In the genomic region with DNA sequence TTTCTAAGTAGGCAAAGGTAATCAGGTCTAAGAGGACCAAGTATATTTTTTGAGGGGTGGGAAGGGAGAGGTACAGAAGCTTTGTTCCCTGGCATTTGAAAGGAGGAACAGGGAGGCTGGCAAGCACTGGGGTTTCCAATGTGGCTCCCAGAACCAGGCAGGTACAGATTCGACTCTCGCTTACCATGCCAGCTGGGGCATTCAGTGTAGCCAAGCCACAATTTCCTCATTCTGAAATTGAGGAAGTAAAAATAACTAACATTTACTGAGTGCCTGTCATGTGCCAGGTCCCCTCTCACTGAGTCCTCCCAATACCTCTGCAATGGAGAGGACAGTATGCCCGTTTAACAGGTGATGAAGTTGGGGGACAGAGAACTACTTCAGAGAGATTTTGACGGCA, we compare ENCODE assay signal across 1 cellular context.
TF ChIP-seq lines count a peak whose summit lies in the region.

No MANE protein-coding gene starts in this region.

TF ChIP-seq in GM12878, 131 proteins besides CTCF, POLR2A, EP300 and RAD21 (continued from another document):
- TF ChIP-seq, protein P1, sequence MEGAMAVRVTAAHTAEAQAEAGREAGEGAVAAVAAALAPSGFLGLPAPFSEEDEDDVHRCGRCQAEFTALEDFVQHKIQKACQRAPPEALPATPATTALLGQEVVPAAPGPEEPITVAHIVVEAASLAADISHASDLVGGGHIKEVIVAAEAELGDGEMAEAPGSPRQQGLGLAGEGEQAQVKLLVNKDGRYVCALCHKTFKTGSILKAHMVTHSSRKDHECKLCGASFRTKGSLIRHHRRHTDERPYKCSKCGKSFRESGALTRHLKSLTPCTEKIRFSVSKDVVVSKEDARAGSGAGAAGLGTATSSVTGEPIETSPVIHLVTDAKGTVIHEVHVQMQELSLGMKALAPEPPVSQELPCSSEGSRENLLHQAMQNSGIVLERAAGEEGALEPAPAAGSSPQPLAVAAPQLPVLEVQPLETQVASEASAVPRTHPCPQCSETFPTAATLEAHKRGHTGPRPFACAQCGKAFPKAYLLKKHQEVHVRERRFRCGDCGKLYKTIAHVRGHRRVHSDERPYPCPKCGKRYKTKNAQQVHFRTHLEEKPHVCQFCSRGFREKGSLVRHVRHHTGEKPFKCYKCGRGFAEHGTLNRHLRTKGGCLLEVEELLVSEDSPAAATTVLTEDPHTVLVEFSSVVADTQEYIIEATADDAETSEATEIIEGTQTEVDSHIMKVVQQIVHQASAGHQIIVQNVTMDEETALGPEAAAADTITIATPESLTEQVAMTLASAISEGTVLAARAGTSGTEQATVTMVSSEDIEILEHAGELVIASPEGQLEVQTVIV (IDR thresholded peaks at IDR 0.05; ENCODE audit: borderline replicate concordance, partially characterized antibody) = no peak
- TF ChIP-seq, protein P2, sequence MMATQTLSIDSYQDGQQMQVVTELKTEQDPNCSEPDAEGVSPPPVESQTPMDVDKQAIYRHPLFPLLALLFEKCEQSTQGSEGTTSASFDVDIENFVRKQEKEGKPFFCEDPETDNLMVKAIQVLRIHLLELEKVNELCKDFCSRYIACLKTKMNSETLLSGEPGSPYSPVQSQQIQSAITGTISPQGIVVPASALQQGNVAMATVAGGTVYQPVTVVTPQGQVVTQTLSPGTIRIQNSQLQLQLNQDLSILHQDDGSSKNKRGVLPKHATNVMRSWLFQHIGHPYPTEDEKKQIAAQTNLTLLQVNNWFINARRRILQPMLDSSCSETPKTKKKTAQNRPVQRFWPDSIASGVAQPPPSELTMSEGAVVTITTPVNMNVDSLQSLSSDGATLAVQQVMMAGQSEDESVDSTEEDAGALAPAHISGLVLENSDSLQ (IDR thresholded peaks at IDR 0.05) = no peak
- TF ChIP-seq ZNF24 (IDR thresholded peaks at IDR 0.05) (no peak), RCOR1 (conservative IDR thresholded peaks at IDR 0.05; ENCODE audit: low read depth, low read length) (no peak), WRNIP1 (IDR thresholded peaks at IDR 0.05; ENCODE audit: borderline replicate concordance, low read depth, low read length) (no peak), YBX1 (IDR thresholded peaks at IDR 0.05) (no peak), ETV6 (conservative IDR thresholded peaks at IDR 0.05 in 1 of 2, IDR thresholded peaks at IDR 0.05 in 1 of 2; ENCODE audit: borderline replicate concordance in 1 of 2, low read depth in 1 of 2) (0 out of 4 replicates have a peak, but pooled peaks of 1 of the 2 experiments have one; percentile 30), CBX3 (IDR thresholded peaks at IDR 0.05; ENCODE audit: borderline replicate concordance, low read depth) (no peak), CEBPB (IDR thresholded peaks at IDR 0.05; ENCODE audit: borderline replicate concordance in 1 of 2, low read depth in 2 of 2, low read length in 2 of 2) (no peak), CREB1 (IDR thresholded peaks at IDR 0.05; ENCODE audit: low read depth) (no peak), FOXM1 (IDR thresholded peaks at IDR 0.05; ENCODE audit: low read depth, low read length) (no peak), HCFC1 (IDR thresholded peaks at IDR 0.05; ENCODE audit: low read length) (no peak), CBX5 (IDR thresholded peaks at IDR 0.05; ENCODE audit: low read depth) (no peak), MTA2 (IDR thresholded peaks at IDR 0.05; ENCODE audit: low read depth) (peak; percentile 58; the same call in 1 of the 2 replicates), STAT1 (conservative IDR thresholded peaks at IDR 0.05) (no peak), BRCA1 (IDR thresholded peaks at IDR 0.05; ENCODE audit: low read depth, low read length) (no peak), SMC3 (IDR thresholded peaks at IDR 0.05; ENCODE audit: borderline replicate concordance, low read length) (no peak), NFXL1 (IDR thresholded peaks at IDR 0.05; ENCODE audit: borderline replicate concordance) (no peak), RUNX3 (IDR thresholded peaks at IDR 0.05; ENCODE audit: low read length) (peak; percentile 62), RELA (IDR thresholded peaks at IDR 0.05; ENCODE audit: borderline replicate concordance, partially characterized antibody) (no peak), IRF4 (IDR thresholded peaks at IDR 0.05; ENCODE audit: low read depth, low read length) (0 out of 2 replicates have a peak, but pooled peaks have one; percentile 18), HDAC6 (IDR thresholded peaks at IDR 0.05; ENCODE audit: unreplicated experiment) (no peak), SMAD5 (IDR thresholded peaks at IDR 0.05; ENCODE audit: low read depth) (no peak), POU2F2 (IDR thresholded peaks at IDR 0.05; ENCODE audit: borderline replicate concordance, low read depth, low read length) (no peak), MEF2B (IDR thresholded peaks at IDR 0.05; ENCODE audit: partially characterized antibody, poor library complexity, severe bottlenecking) (no peak), ATF7 (IDR thresholded peaks at IDR 0.05; ENCODE audit: low read depth) (no peak), FOS (IDR thresholded peaks at IDR 0.05; ENCODE audit: borderline replicate concordance, extremely low read depth, insufficient read length) (no peak), RFX5 (IDR thresholded peaks at IDR 0.05; ENCODE audit: low read depth, low read length) (no peak), ZNF207 (IDR thresholded peaks at IDR 0.05; ENCODE audit: borderline replicate concordance) (no peak), MXI1 (IDR thresholded peaks at IDR 0.05; ENCODE audit: low read depth, low read length) (no peak), ESRRA (IDR thresholded peaks at IDR 0.05; ENCODE audit: low read length) (no peak)
- TF ChIP-seq, protein P3, sequence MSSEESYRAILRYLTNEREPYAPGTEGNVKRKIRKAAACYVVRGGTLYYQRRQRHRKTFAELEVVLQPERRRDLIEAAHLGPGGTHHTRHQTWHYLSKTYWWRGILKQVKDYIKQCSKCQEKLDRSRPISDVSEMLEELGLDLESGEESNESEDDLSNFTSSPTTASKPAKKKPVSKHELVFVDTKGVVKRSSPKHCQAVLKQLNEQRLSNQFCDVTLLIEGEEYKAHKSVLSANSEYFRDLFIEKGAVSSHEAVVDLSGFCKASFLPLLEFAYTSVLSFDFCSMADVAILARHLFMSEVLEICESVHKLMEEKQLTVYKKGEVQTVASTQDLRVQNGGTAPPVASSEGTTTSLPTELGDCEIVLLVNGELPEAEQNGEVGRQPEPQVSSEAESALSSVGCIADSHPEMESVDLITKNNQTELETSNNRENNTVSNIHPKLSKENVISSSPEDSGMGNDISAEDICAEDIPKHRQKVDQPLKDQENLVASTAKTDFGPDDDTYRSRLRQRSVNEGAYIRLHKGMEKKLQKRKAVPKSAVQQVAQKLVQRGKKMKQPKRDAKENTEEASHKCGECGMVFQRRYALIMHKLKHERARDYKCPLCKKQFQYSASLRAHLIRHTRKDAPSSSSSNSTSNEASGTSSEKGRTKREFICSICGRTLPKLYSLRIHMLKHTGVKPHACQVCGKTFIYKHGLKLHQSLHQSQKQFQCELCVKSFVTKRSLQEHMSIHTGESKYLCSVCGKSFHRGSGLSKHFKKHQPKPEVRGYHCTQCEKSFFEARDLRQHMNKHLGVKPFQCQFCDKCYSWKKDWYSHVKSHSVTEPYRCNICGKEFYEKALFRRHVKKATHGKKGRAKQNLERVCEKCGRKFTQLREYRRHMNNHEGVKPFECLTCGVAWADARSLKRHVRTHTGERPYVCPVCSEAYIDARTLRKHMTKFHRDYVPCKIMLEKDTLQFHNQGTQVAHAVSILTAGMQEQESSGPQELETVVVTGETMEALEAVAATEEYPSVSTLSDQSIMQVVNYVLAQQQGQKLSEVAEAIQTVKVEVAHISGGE (CRISPR knock-in tag; IDR thresholded peaks at IDR 0.05) = no peak
- TF ChIP-seq, protein P4, sequence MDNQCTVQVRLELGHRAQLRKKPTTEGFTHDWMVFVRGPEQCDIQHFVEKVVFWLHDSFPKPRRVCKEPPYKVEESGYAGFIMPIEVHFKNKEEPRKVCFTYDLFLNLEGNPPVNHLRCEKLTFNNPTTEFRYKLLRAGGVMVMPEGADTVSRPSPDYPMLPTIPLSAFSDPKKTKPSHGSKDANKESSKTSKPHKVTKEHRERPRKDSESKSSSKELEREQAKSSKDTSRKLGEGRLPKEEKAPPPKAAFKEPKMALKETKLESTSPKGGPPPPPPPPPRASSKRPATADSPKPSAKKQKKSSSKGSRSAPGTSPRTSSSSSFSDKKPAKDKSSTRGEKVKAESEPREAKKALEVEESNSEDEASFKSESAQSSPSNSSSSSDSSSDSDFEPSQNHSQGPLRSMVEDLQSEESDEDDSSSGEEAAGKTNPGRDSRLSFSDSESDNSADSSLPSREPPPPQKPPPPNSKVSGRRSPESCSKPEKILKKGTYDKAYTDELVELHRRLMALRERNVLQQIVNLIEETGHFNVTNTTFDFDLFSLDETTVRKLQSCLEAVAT (IDR thresholded peaks at IDR 0.05) = no peak
- TF ChIP-seq, protein P5, sequence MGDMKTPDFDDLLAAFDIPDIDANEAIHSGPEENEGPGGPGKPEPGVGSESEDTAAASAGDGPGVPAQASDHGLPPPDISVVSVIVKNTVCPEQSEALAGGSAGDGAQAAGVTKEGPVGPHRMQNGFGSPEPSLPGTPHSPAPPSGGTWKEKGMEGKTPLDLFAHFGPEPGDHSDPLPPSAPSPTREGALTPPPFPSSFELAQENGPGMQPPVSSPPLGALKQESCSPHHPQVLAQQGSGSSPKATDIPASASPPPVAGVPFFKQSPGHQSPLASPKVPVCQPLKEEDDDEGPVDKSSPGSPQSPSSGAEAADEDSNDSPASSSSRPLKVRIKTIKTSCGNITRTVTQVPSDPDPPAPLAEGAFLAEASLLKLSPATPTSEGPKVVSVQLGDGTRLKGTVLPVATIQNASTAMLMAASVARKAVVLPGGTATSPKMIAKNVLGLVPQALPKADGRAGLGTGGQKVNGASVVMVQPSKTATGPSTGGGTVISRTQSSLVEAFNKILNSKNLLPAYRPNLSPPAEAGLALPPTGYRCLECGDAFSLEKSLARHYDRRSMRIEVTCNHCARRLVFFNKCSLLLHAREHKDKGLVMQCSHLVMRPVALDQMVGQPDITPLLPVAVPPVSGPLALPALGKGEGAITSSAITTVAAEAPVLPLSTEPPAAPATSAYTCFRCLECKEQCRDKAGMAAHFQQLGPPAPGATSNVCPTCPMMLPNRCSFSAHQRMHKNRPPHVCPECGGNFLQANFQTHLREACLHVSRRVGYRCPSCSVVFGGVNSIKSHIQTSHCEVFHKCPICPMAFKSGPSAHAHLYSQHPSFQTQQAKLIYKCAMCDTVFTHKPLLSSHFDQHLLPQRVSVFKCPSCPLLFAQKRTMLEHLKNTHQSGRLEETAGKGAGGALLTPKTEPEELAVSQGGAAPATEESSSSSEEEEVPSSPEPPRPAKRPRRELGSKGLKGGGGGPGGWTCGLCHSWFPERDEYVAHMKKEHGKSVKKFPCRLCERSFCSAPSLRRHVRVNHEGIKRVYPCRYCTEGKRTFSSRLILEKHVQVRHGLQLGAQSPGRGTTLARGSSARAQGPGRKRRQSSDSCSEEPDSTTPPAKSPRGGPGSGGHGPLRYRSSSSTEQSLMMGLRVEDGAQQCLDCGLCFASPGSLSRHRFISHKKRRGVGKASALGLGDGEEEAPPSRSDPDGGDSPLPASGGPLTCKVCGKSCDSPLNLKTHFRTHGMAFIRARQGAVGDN (IDR thresholded peaks at IDR 0.05) = no peak; the same call in 1 of the 2 replicates
- TF ChIP-seq, protein P6, sequence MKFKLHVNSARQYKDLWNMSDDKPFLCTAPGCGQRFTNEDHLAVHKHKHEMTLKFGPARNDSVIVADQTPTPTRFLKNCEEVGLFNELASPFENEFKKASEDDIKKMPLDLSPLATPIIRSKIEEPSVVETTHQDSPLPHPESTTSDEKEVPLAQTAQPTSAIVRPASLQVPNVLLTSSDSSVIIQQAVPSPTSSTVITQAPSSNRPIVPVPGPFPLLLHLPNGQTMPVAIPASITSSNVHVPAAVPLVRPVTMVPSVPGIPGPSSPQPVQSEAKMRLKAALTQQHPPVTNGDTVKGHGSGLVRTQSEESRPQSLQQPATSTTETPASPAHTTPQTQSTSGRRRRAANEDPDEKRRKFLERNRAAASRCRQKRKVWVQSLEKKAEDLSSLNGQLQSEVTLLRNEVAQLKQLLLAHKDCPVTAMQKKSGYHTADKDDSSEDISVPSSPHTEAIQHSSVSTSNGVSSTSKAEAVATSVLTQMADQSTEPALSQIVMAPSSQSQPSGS (IDR thresholded peaks at IDR 0.05; ENCODE audit: low read length) = 0 out of 2 replicates have a peak, but pooled peaks have one; percentile 16
- TF ChIP-seq, protein P7, sequence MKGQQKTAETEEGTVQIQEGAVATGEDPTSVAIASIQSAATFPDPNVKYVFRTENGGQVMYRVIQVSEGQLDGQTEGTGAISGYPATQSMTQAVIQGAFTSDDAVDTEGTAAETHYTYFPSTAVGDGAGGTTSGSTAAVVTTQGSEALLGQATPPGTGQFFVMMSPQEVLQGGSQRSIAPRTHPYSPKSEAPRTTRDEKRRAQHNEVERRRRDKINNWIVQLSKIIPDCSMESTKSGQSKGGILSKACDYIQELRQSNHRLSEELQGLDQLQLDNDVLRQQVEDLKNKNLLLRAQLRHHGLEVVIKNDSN (IDR thresholded peaks at IDR 0.05; ENCODE audit: borderline replicate concordance, extremely low read length, insufficient read depth, low read depth, low read length) = no peak
- TF ChIP-seq, protein P8, sequence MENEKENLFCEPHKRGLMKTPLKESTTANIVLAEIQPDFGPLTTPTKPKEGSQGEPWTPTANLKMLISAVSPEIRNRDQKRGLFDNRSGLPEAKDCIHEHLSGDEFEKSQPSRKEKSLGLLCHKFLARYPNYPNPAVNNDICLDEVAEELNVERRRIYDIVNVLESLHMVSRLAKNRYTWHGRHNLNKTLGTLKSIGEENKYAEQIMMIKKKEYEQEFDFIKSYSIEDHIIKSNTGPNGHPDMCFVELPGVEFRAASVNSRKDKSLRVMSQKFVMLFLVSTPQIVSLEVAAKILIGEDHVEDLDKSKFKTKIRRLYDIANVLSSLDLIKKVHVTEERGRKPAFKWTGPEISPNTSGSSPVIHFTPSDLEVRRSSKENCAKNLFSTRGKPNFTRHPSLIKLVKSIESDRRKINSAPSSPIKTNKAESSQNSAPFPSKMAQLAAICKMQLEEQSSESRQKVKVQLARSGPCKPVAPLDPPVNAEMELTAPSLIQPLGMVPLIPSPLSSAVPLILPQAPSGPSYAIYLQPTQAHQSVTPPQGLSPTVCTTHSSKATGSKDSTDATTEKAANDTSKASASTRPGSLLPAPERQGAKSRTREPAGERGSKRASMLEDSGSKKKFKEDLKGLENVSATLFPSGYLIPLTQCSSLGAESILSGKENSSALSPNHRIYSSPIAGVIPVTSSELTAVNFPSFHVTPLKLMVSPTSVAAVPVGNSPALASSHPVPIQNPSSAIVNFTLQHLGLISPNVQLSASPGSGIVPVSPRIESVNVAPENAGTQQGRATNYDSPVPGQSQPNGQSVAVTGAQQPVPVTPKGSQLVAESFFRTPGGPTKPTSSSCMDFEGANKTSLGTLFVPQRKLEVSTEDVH (IDR thresholded peaks at IDR 0.05; ENCODE audit: low read depth, partially characterized antibody) = no peak
- TF ChIP-seq, protein P9, sequence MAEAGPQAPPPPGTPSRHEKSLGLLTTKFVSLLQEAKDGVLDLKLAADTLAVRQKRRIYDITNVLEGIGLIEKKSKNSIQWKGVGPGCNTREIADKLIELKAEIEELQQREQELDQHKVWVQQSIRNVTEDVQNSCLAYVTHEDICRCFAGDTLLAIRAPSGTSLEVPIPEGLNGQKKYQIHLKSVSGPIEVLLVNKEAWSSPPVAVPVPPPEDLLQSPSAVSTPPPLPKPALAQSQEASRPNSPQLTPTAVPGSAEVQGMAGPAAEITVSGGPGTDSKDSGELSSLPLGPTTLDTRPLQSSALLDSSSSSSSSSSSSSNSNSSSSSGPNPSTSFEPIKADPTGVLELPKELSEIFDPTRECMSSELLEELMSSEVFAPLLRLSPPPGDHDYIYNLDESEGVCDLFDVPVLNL (IDR thresholded peaks at IDR 0.05; ENCODE audit: low read depth, low read length) = no peak
